In the genomic region with DNA sequence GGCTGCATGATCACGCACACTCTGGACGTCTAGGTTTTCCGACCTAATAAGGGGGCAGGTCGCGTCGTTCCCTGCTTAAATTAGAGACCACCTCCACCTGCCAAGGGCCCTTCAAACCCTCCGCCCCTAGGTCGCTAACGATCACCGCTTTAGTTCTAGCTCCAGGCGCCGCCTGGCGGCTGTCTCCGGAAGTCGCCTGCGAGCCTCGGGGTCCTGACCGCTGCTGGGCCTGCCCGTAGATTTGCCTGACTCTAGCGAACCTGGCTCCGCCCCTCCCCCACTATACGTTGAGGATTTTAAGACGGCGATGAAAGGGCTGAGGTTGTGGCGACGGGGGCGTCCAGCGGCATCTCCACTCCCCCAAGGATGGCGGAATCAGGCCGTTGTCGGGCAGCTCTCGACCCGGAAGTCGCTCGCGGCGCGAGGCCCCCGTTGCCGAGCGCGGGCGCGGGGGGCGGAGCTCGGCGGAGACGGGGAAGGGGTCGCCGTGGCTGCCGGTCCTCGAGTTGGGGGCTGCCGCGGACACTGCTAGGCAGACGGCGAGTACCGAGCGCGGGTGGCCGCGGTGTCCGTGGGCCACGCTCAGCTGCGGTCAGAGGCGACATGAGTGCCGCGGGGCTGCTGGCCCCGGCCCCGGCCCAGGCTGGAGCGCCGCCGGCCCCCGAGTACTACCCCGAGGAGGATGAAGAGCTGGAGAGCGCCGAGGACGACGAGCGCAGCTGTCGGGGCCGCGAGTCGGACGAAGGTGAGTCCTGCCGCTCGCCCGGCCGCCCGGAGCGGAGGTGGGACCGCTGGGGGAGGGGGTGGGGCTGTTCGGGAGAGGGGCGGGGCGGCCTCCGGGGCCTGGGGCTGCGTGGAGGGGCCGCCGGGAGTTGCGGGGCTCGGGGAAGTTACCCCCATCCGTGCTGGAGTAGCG, we compare ENCODE assay signal across 1 cellular context.
A peak's percentile ranks its signal among the peaks of the same experiment; 100 is the strongest.
TF ChIP-seq lines count a peak whose summit lies in the region.

A gene with protein sequence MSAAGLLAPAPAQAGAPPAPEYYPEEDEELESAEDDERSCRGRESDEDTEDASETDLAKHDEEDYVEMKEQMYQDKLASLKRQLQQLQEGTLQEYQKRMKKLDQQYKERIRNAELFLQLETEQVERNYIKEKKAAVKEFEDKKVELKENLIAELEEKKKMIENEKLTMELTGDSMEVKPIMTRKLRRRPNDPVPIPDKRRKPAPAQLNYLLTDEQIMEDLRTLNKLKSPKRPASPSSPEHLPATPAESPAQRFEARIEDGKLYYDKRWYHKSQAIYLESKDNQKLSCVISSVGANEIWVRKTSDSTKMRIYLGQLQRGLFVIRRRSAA (plus strand): TSS at position 467 of the 916 bp plus-strand sequence. CDS start 137 bp downstream, at position 604.

TF ChIP-seq in K562, 482 proteins besides CTCF, POLR2A, EP300 and RAD21 (continued from another document and continues in another):
- TF ChIP-seq, protein P1, sequence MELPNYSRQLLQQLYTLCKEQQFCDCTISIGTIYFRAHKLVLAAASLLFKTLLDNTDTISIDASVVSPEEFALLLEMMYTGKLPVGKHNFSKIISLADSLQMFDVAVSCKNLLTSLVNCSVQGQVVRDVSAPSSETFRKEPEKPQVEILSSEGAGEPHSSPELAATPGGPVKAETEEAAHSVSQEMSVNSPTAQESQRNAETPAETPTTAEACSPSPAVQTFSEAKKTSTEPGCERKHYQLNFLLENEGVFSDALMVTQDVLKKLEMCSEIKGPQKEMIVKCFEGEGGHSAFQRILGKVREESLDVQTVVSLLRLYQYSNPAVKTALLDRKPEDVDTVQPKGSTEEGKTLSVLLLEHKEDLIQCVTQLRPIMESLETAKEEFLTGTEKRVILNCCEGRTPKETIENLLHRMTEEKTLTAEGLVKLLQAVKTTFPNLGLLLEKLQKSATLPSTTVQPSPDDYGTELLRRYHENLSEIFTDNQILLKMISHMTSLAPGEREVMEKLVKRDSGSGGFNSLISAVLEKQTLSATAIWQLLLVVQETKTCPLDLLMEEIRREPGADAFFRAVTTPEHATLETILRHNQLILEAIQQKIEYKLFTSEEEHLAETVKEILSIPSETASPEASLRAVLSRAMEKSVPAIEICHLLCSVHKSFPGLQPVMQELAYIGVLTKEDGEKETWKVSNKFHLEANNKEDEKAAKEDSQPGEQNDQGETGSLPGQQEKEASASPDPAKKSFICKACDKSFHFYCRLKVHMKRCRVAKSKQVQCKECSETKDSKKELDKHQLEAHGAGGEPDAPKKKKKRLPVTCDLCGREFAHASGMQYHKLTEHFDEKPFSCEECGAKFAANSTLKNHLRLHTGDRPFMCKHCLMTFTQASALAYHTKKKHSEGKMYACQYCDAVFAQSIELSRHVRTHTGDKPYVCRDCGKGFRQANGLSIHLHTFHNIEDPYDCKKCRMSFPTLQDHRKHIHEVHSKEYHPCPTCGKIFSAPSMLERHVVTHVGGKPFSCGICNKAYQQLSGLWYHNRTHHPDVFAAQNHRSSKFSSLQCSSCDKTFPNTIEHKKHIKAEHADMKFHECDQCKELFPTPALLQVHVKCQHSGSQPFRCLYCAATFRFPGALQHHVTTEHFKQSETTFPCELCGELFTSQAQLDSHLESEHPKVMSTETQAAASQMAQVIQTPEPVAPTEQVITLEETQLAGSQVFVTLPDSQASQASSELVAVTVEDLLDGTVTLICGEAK (IDR thresholded peaks at IDR 0.05), result peak; percentile 84
- TF ChIP-seq, protein P1 (CRISPR knock-in tag; IDR thresholded peaks at IDR 0.05), result no peak
- TF ChIP-seq MED1 (CRISPR knock-in tag; IDR thresholded peaks at IDR 0.05; ENCODE audit: borderline replicate concordance), result no peak
- peak; percentile 59; the same call in 1 of the 2 replicates for TF ChIP-seq KLF6 (CRISPR knock-in tag; IDR thresholded peaks at IDR 0.05; ENCODE audit: borderline replicate concordance)
- TF ChIP-seq, protein P2, sequence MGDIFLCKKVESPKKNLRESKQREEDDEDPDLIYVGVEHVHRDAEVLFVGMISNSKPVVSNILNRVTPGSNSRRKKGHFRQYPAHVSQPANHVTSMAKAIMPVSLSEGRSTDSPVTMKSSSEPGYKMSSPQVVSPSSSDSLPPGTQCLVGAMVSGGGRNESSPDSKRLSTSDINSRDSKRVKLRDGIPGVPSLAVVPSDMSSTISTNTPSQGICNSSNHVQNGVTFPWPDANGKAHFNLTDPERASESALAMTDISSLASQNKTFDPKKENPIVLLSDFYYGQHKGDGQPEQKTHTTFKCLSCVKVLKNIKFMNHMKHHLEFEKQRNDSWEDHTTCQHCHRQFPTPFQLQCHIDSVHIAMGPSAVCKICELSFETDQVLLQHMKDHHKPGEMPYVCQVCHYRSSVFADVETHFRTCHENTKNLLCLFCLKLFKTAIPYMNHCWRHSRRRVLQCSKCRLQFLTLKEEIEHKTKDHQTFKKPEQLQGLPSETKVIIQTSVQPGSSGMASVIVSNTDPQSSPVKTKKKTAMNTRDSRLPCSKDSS (IDR thresholded peaks at IDR 0.05; ENCODE audit: low read depth, partially characterized antibody), result no peak
- TF ChIP-seq ASH1L (IDR thresholded peaks at IDR 0.05; ENCODE audit: borderline replicate concordance, low read depth, partially characterized antibody), result no peak
- peak; percentile 64; the same call in 1 of the 2 replicates for TF ChIP-seq CTBP1 (IDR thresholded peaks at IDR 0.05; ENCODE audit: borderline replicate concordance)
- TF ChIP-seq, protein P3, sequence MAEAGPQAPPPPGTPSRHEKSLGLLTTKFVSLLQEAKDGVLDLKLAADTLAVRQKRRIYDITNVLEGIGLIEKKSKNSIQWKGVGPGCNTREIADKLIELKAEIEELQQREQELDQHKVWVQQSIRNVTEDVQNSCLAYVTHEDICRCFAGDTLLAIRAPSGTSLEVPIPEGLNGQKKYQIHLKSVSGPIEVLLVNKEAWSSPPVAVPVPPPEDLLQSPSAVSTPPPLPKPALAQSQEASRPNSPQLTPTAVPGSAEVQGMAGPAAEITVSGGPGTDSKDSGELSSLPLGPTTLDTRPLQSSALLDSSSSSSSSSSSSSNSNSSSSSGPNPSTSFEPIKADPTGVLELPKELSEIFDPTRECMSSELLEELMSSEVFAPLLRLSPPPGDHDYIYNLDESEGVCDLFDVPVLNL (CRISPR knock-in tag; IDR thresholded peaks at IDR 0.05; ENCODE audit: low read depth), result peak; percentile 54; the same call in 1 of the 2 replicates
- no peak for TF ChIP-seq ZFP30 (CRISPR knock-in tag; IDR thresholded peaks at IDR 0.05; ENCODE audit: borderline replicate concordance)
- TF ChIP-seq ZNF431 (CRISPR knock-in tag; IDR thresholded peaks at IDR 0.05), result no peak
- TF ChIP-seq ELF4 (CRISPR knock-in tag; IDR thresholded peaks at IDR 0.05), result peak; percentile 98
- TF ChIP-seq, protein P4, sequence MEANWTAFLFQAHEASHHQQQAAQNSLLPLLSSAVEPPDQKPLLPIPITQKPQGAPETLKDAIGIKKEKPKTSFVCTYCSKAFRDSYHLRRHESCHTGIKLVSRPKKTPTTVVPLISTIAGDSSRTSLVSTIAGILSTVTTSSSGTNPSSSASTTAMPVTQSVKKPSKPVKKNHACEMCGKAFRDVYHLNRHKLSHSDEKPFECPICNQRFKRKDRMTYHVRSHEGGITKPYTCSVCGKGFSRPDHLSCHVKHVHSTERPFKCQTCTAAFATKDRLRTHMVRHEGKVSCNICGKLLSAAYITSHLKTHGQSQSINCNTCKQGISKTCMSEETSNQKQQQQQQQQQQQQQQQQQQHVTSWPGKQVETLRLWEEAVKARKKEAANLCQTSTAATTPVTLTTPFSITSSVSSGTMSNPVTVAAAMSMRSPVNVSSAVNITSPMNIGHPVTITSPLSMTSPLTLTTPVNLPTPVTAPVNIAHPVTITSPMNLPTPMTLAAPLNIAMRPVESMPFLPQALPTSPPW (CRISPR knock-in tag; IDR thresholded peaks at IDR 0.05), result peak; percentile 47; the same call in 1 of the 2 replicates
- no peak for TF ChIP-seq CCNT2 (IDR thresholded peaks at IDR 0.05; ENCODE audit: borderline replicate concordance, extremely low read depth, insufficient read length, low read depth, low read length)
- TF ChIP-seq, protein P5, sequence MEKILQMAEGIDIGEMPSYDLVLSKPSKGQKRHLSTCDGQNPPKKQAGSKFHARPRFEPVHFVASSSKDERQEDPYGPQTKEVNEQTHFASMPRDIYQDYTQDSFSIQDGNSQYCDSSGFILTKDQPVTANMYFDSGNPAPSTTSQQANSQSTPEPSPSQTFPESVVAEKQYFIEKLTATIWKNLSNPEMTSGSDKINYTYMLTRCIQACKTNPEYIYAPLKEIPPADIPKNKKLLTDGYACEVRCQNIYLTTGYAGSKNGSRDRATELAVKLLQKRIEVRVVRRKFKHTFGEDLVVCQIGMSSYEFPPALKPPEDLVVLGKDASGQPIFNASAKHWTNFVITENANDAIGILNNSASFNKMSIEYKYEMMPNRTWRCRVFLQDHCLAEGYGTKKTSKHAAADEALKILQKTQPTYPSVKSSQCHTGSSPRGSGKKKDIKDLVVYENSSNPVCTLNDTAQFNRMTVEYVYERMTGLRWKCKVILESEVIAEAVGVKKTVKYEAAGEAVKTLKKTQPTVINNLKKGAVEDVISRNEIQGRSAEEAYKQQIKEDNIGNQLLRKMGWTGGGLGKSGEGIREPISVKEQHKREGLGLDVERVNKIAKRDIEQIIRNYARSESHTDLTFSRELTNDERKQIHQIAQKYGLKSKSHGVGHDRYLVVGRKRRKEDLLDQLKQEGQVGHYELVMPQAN (IDR thresholded peaks at IDR 0.05; ENCODE audit: borderline replicate concordance), result peak; percentile 40; the same call in 1 of the 2 replicates
- no peak for TF ChIP-seq KLF16 (IDR thresholded peaks at IDR 0.05)
- TF ChIP-seq, protein P6, sequence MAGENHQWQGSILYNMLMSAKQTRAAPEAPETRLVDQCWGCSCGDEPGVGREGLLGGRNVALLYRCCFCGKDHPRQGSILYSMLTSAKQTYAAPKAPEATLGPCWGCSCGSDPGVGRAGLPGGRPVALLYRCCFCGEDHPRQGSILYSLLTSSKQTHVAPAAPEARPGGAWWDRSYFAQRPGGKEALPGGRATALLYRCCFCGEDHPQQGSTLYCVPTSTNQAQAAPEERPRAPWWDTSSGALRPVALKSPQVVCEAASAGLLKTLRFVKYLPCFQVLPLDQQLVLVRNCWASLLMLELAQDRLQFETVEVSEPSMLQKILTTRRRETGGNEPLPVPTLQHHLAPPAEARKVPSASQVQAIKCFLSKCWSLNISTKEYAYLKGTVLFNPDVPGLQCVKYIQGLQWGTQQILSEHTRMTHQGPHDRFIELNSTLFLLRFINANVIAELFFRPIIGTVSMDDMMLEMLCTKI (IDR thresholded peaks at IDR 0.05; ENCODE audit: partially characterized antibody), result no peak
- no peak for TF ChIP-seq HNRNPL (IDR thresholded peaks at IDR 0.05; ENCODE audit: low read depth, low read length)
- TF ChIP-seq TCF7 (IDR thresholded peaks at IDR 0.05; ENCODE audit: borderline replicate concordance), result peak; percentile 16; the same call in 1 of the 2 replicates
- no peak for TF ChIP-seq PURB (CRISPR knock-in tag; IDR thresholded peaks at IDR 0.05; ENCODE audit: low read depth)
